In the genomic region with DNA sequence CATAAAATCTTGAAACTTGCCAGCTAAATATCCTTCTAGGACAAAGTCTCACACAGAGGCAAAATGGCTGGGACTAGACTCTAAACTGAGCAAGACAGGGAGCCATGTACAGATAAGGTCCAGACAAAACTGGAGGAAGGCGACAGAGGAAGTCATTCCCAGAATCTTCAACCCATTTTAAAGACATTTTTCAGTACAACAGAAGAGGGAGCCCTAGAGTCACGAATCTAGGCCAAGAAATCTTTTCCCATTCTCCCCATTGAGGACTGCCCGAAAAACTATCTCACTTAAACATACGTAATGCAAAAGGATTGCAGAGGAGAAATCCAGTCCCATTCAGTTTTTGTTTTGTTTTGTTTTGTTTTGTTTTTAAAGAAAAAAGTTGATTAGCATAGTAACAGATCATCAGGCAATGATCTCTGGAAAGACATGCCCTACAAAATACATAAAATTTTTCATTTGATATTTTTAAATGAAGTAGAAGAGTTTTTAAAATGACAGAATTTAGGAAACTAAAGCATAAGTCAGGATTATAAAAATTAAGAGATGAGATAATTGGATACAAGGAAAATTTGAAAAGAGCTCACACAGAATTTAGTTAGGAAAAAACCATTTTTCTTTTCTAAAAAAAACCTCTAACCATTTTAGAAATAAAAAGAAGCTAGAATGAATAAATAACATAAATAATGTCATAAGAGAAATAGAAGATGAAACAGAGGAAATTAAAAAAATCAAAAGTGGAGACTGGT, we compare ENCODE assay signal across 11 cellular contexts. TPM values are rescaled to one million over a fixed set of nuclear protein-coding genes. Genes with fewer than 3 reads are reported as not detected.
DNase-seq lines count a peak whose midpoint lies in the region; ATAC-seq and TF ChIP-seq lines count a peak whose summit lies in the region.
"Had no signal": no experiment of that assay in that cellular context is flagged by ENCODE, and none has a peak within 500 bp of the region (broad histone marks: within the 10 kb centered on the region; RNA-seq: fewer than 3 reads in every experiment).

No MANE protein-coding gene starts in this region.

- H3K27ac Mint-ChIP-seq in activated CD8-positive, alpha-beta memory T cell treated with anti-CD3 and anti-CD28 coated beads, Interleukin-2, amount 10 ng/mL, durations not matched to agents 7 days and 5 days = peak overlapping the region; percentile 69

- no peak for ATAC-seq in activated CD8-positive, alpha-beta memory T cell treated with anti-CD3 and anti-CD28 coated beads, Interleukin-2, amount 10 ng/mL, durations not matched to agents 7 days and 5 days
- ATAC-seq in GM18858 (IDR thresholded peaks at IDR 0.05; ENCODE audit: unreplicated experiment) = no peak
- ATAC-seq: naive thymus-derived CD4-positive, alpha-beta T cell had no signal

- CTCF ChIA-PET in activated CD8-positive, alpha-beta memory T cell treated with anti-CD3 and anti-CD28 coated beads, Interleukin-2, amount 10 ng/mL, durations not matched to agents 7 days and 5 days (lab: Charles Lee) = interaction anchor here (0.7 to 5.7 kb wide), 18 partner anchors 8 to 213 kb away, joined by 3 to 50 read pairs (median 4); partner anchors contain the start of gene PRF1

- peaks cover 46% of the 10 kb centered on the region for H3K4me1 Mint-ChIP-seq in activated CD8-positive, alpha-beta memory T cell treated with anti-CD3 and anti-CD28 coated beads, Interleukin-2, amount 10 ng/mL, durations not matched to agents 7 days and 5 days

- H3K27me3 Mint-ChIP-seq in activated CD8-positive, alpha-beta memory T cell treated with anti-CD3 and anti-CD28 coated beads, Interleukin-2, amount 10 ng/mL, durations not matched to agents 7 days and 5 days = no peaks in the 10 kb centered on the region

- H3K36me3 Mint-ChIP-seq in activated CD8-positive, alpha-beta memory T cell treated with anti-CD3 and anti-CD28 coated beads, Interleukin-2, amount 10 ng/mL, durations not matched to agents 7 days and 5 days = peaks cover 19% of the 10 kb centered on the region

- TF ChIP-seq CTCF in coronary artery (IDR thresholded peaks at IDR 0.05) = no peak

- DNase-seq in activated CD8-positive, alpha-beta memory T cell treated with anti-CD3 and anti-CD28 coated beads, Interleukin-2, amount 10 ng/mL, durations not matched to agents 7 days and 5 days = no peak
- no peak for DNase-seq in activated CD8-positive, alpha-beta memory T cell treated with anti-CD3 and anti-CD28 coated beads, Interleukin-2, amount 50 U/mL, for 4 hours
- DNase-seq in NAMALWA (ENCODE audit: low spot score) (peak; percentile 13), cerebellar cortex (ENCODE audit: low spot score) (peak; percentile 10), pons (ENCODE audit: low spot score) (peak; percentile 19), DMS79 (lab: John Stamatoyannopoulos, UW) (no peak), coronary artery (ENCODE audit: low spot score) (no peak)
- DNase-seq: activated gamma-delta T cell treated with Interleukin-2 at 50 U/mL for 16 hours; naive thymus-derived CD4-positive, alpha-beta T cell had no signal

- no peak overlapping the region for H3K4me3 ChIP-seq in coronary artery

- peaks cover 3% of the 10 kb centered on the region for H3K9me3 Mint-ChIP-seq in activated CD8-positive, alpha-beta memory T cell treated with anti-CD3 and anti-CD28 coated beads, Interleukin-2, amount 10 ng/mL, durations not matched to agents 7 days and 5 days (ENCODE audit: low read depth)

- H3K27ac ChIP-seq in coronary artery = no peak overlapping the region

- no peak overlapping the region for H3K4me3 Mint-ChIP-seq in activated CD8-positive, alpha-beta memory T cell treated with anti-CD3 and anti-CD28 coated beads, Interleukin-2, amount 10 ng/mL, durations not matched to agents 7 days and 5 days

RNA-seq across cellular contexts. Expression of gene PRF1, which starts 16.9 kb away (rescaled TPM):
- 100 to 1,000 TPM; 381 to 433 TPM for total RNA-seq in activated CD8-positive, alpha-beta memory T cell treated with anti-CD3 and anti-CD28 coated beads, Interleukin-2, amount 10 ng/mL, durations not matched to agents 7 days and 5 days

RNA-seq across cellular contexts. Expression of gene ADAMTS14, which starts 52.9 kb away (rescaled TPM):
- under 1 TPM; 0.15 to 0.19 TPM for total RNA-seq in activated CD8-positive, alpha-beta memory T cell treated with anti-CD3 and anti-CD28 coated beads, Interleukin-2, amount 10 ng/mL, durations not matched to agents 7 days and 5 days
- total RNA-seq: subcutaneous adipose tissue had no signal

Comparison
In these comparisons a context has a peak if more than half of its experiments do, and no peak if none do; other contexts are left out.
1. DNase-seq: peak in NAMALWA (single experiment), cerebellar cortex (single experiment) and pons (single experiment); none in activated CD8-positive, alpha-beta memory T cell treated with anti-CD3 and anti-CD28 coated beads, Interleukin-2, amount 10 ng/mL, durations not matched to agents 7 days and 5 days (single experiment), activated CD8-positive, alpha-beta memory T cell treated with anti-CD3 and anti-CD28 coated beads, Interleukin-2, amount 50 U/mL, for 4 hours (single experiment), DMS79 (single experiment) and coronary artery (single experiment).